ENCODE assay signal across 20 cellular contexts in the genomic region with DNA sequence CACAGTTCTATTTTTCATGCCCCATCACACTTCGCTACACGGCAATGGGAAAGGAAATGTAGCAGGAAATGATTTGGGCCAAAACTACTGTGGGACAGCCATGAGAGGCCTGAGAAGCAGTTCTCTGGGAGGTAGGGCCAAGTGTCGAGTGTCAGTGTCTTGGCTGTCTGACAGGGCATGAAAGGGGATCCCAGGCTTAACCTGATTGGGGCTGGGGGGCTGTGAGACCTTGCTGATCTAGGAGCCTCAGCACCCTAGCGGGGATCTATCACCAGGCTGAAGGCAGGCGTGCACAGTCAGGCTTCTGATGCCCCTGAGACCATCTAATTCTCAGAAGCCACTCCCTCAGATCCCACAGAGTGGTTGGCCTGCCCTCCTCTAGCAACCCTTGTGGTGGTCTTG. TPM values are rescaled to one million over a fixed set of nuclear protein-coding genes. Genes with fewer than 3 reads are reported as not detected.
DNase-seq lines count a peak whose midpoint lies in the region; ATAC-seq and TF ChIP-seq lines count a peak whose summit lies in the region.
"Had no signal": no experiment of that assay in that cellular context is flagged by ENCODE, and none has a peak within 500 bp of the region (broad histone marks: within the 10 kb centered on the region; RNA-seq: fewer than 3 reads in every experiment).

No MANE protein-coding gene starts in this region.

- peak; percentile 60 for DNase-seq in NCI-H2107 treated with DMSO at 0.1 percent for 48 hours (lab: John Stamatoyannopoulos, UW; ENCODE audit: unreplicated experiment)
- DNase-seq in NCI-H2107 (lab: John Stamatoyannopoulos, UW) = no peak
- peak; percentile 83 for DNase-seq in NCI-H1436 (lab: John Stamatoyannopoulos, UW)
- DNase-seq in neural progenitor cell (ENCODE audit: low spot score) = peak; percentile 16
- no peak for DNase-seq in osteocyte (ENCODE audit: extremely low spot score, unreplicated experiment)
- DNase-seq in adrenal gland = no peak
- DNase-seq: activated CD4-positive, alpha-beta T cell treated with anti-CD3 and anti-CD28 coated beads for 36 hours; activated naive CD8-positive, alpha-beta T cell treated with anti-CD3 and anti-CD28 coated beads for 36 hours; DMS153; hippocampal formation; kidney; naive thymus-derived CD8-positive, alpha-beta T cell; NCI-H226; SW 1271 had no signal

- H3K27ac ChIP-seq in VCaP (peak overlapping the region; percentile 8; the same call in 1 of the 2 replicates), neural progenitor cell (no peak overlapping the region), adrenal gland (no peak overlapping the region)
- H3K27ac ChIP-seq: C4-2B, HL-60 had no signal

- no peak overlapping the region for H3K27ac Mint-ChIP-seq in neural progenitor cell
- no peak overlapping the region for H3K27ac Mint-ChIP-seq in osteocyte (ENCODE audit: unreplicated experiment)
- H3K27ac Mint-ChIP-seq: activated CD4-positive, alpha-beta T cell treated with anti-CD3 and anti-CD28 coated beads for 36 hours; activated naive CD8-positive, alpha-beta T cell treated with anti-CD3 and anti-CD28 coated beads for 36 hours; activated T-helper 17 cell treated with anti-CD3 and anti-CD28 coated beads, Interleukin-2, amount 50 U/mL, for 72 hours; memory B cell; naive thymus-derived CD8-positive, alpha-beta T cell had no signal

- H3K27me3 Mint-ChIP-seq in neural progenitor cell (ENCODE audit: insufficient read depth, low read depth) = peaks cover 2% of the 10 kb centered on the region
- H3K27me3 Mint-ChIP-seq in osteocyte (ENCODE audit: unreplicated experiment) = peaks cover 5% of the 10 kb centered on the region

- H3K4me1 ChIP-seq in neural progenitor cell (peaks cover 7% of the 10 kb centered on the region), adrenal gland (replicated peaks in 1 of 2) (no peaks in the 10 kb centered on the region)

- ATAC-seq in GM19324 (IDR thresholded peaks at IDR 0.05; ENCODE audit: low FRiP score, unreplicated experiment) = no peak
- ATAC-seq: activated CD4-positive, alpha-beta T cell treated with anti-CD3 and anti-CD28 coated beads for 36 hours; activated T-helper 17 cell treated with anti-CD3 and anti-CD28 coated beads, Interleukin-2, amount 50 U/mL, for 72 hours; naive thymus-derived CD8-positive, alpha-beta T cell had no signal

- TF ChIP-seq POLR2A in adrenal gland (IDR thresholded peaks at IDR 0.05) = no peak

- no peaks in the 10 kb centered on the region for H3K36me3 ChIP-seq in neural progenitor cell
- no peaks in the 10 kb centered on the region for H3K36me3 ChIP-seq in adrenal gland (replicated peaks in 1 of 2)

- H4K20me1 ChIP-seq in neural progenitor cell (ENCODE audit: low read depth) = no peaks in the 10 kb centered on the region

- H3K36me3 Mint-ChIP-seq in neural progenitor cell (no peaks in the 10 kb centered on the region), osteocyte (ENCODE audit: unreplicated experiment) (no peaks in the 10 kb centered on the region)
- H3K36me3 Mint-ChIP-seq: activated naive CD8-positive, alpha-beta T cell treated with anti-CD3 and anti-CD28 coated beads for 36 hours; memory B cell; naive thymus-derived CD8-positive, alpha-beta T cell had no signal

- WGBS in adrenal gland, 4 donors = 63 to 80% (median 68%) methylated on average over 3 to 5 of the region's 5 CpGs

- H3K79me2 ChIP-seq in neural progenitor cell (ENCODE audit: low read depth) = no peaks in the 10 kb centered on the region

- H3K4me3 Mint-ChIP-seq in neural progenitor cell (no peak overlapping the region), osteocyte (ENCODE audit: unreplicated experiment) (no peak overlapping the region)
- H3K4me3 Mint-ChIP-seq: activated CD4-positive, alpha-beta T cell treated with anti-CD3 and anti-CD28 coated beads for 36 hours; activated naive CD8-positive, alpha-beta T cell treated with anti-CD3 and anti-CD28 coated beads for 36 hours; activated T-helper 17 cell treated with anti-CD3 and anti-CD28 coated beads, Interleukin-2, amount 50 U/mL, for 72 hours; memory B cell; naive thymus-derived CD8-positive, alpha-beta T cell had no signal

- intact Hi-C loops in adrenal gland (cut with DNase I) = no loop called here

- H3K4me3 ChIP-seq in neural progenitor cell = no peak overlapping the region
- H3K4me3 ChIP-seq in adrenal gland = no peak overlapping the region

- H3K4me1 Mint-ChIP-seq in neural progenitor cell = peaks cover 3% of the 10 kb centered on the region
- no peaks in the 10 kb centered on the region for H3K4me1 Mint-ChIP-seq in osteocyte (ENCODE audit: unreplicated experiment)
- H3K4me1 Mint-ChIP-seq: activated CD4-positive, alpha-beta T cell treated with anti-CD3 and anti-CD28 coated beads for 36 hours; activated naive CD8-positive, alpha-beta T cell treated with anti-CD3 and anti-CD28 coated beads for 36 hours; activated T-helper 17 cell treated with anti-CD3 and anti-CD28 coated beads, Interleukin-2, amount 50 U/mL, for 72 hours; memory B cell; naive thymus-derived CD8-positive, alpha-beta T cell had no signal

- H2AFZ ChIP-seq in neural progenitor cell (replicated peaks) = peak overlapping the region; percentile 73

- TF ChIP-seq CTCF in VCaP (conservative IDR thresholded peaks at IDR 0.05) (no peak), neural progenitor cell (IDR thresholded peaks at IDR 0.05) (no peak), osteocyte (IDR thresholded peaks at IDR 0.05) (no peak), adrenal gland (IDR thresholded peaks at IDR 0.05) (no peak)

- no peaks in the 10 kb centered on the region for H3K9me3 ChIP-seq in neural progenitor cell (ENCODE audit: low read depth)
- H3K9me3 ChIP-seq in adrenal gland (replicated peaks in 1 of 3) = no peaks in the 10 kb centered on the region

- no peaks in the 10 kb centered on the region for H3K9me3 Mint-ChIP-seq in neural progenitor cell
- no peaks in the 10 kb centered on the region for H3K9me3 Mint-ChIP-seq in osteocyte (ENCODE audit: unreplicated experiment)
- H3K9me3 Mint-ChIP-seq: activated naive CD8-positive, alpha-beta T cell treated with anti-CD3 and anti-CD28 coated beads for 36 hours; activated T-helper 17 cell treated with anti-CD3 and anti-CD28 coated beads, Interleukin-2, amount 50 U/mL, for 72 hours; memory B cell; naive thymus-derived CD8-positive, alpha-beta T cell had no signal

- H3K27me3 ChIP-seq in neural progenitor cell (no peaks in the 10 kb centered on the region), adrenal gland (no peaks in the 10 kb centered on the region)

- no peak overlapping the region for H3K4me2 ChIP-seq in neural progenitor cell

- no peaks in the 10 kb centered on the region for H3F3A ChIP-seq in neural progenitor cell (ENCODE audit: low read depth)

- no peak overlapping the region for H3K9ac ChIP-seq in neural progenitor cell

RNA-seq across cellular contexts. Expression of gene SLC25A13, which starts 58.2 kb away (rescaled TPM):
- total RNA-seq in neural progenitor cell (ENCODE audit: low replicate concordance) (83.3 and 87.8 TPM in 2 replicates), osteocyte (27.4 and 29.3 TPM in 2 replicates), adrenal gland (10 to 100 TPM; 20.0 to 49.7 (median 33.9) TPM)
- 10 to 100 TPM; 10.8 to 41.3 (median 11.7) TPM for polyA plus RNA-seq in adrenal gland

Comparison
In these comparisons a context has a peak if more than half of its experiments do, and no peak if none do; other contexts are left out.
1. DNase-seq: peak in NCI-H2107 treated with DMSO at 0.1 percent for 48 hours (single experiment), NCI-H1436 (single experiment) and neural progenitor cell (single experiment); none in NCI-H2107 (single experiment), osteocyte (single experiment) and adrenal gland (0 of 7).